Comparison of ENCODE assay signal across 1 cellular context in the genomic region with DNA sequence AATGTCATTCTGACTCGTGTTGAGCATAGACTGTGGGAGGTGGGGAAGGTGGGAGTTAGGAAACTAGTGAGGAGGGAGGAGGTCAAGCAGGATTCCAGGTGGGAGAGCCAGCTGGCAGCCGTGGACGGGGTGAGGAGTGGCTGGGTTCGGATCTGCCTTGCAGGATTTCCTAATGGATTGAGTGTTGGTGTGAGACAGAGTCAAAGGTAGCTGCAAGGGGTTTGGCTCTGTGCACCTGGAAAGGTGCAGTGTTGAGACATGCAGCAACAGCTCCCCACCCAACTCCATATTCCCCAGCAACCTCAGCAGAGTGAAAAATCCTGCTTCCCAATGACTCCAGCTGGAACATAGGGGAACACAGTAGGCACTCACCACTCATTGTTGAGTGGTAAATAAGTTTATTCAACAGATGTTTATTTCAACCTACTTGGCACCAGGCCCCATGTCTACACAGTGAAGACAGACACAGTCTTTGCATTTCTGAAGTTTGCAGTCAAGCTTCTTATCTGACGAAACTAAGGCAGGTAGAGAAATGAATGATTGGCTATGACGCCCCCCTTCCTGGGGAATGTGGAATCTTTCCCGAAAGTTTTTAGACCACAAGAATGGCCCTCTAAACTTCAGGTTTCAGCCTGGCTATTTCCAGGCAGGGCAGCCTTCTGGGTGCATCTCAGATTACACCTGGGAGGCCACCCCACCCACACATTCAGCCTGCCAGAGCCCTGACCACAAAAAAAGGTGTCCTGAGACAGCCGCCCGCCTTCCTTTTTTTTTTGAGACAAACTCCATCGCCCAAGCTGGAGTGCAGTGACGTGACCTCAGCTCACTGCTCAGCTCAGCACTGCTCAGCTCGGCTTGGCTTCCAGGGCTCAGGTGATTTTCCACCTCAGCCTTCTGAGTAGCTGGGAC.
A peak's percentile ranks its signal among the peaks of the same experiment; 100 is the strongest.
TF ChIP-seq lines count a peak whose summit lies in the region.

No MANE protein-coding gene starts in this region.

TF ChIP-seq in K562, 482 proteins besides CTCF, POLR2A, EP300 and RAD21:
- TF ChIP-seq, protein P1, sequence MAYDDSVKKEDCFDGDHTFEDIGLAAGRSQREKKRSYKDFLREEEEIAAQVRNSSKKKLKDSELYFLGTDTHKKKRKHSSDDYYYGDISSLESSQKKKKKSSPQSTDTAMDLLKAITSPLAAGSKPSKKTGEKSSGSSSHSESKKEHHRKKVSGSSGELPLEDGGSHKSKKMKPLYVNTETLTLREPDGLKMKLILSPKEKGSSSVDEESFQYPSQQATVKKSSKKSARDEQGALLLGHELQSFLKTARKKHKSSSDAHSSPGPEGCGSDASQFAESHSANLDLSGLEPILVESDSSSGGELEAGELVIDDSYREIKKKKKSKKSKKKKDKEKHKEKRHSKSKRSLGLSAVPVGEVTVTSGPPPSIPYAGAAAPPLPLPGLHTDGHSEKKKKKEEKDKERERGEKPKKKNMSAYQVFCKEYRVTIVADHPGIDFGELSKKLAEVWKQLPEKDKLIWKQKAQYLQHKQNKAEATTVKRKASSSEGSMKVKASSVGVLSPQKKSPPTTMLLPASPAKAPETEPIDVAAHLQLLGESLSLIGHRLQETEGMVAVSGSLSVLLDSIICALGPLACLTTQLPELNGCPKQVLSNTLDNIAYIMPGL (CRISPR knock-in tag; IDR thresholded peaks at IDR 0.05): no peak
- TF ChIP-seq, protein P2, sequence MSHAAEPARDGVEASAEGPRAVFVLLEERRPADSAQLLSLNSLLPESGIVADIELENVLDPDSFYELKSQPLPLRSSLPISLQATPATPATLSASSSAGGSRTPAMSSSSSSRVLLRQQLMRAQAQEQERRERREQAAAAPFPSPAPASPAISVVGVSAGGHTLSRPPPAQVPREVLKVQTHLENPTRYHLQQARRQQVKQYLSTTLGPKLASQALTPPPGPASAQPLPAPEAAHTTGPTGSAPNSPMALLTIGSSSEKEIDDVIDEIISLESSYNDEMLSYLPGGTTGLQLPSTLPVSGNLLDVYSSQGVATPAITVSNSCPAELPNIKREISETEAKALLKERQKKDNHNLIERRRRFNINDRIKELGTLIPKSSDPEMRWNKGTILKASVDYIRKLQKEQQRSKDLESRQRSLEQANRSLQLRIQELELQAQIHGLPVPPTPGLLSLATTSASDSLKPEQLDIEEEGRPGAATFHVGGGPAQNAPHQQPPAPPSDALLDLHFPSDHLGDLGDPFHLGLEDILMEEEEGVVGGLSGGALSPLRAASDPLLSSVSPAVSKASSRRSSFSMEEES (CRISPR knock-in tag; IDR thresholded peaks at IDR 0.05): no peak
- TF ChIP-seq ZNF384 (IDR thresholded peaks at IDR 0.05; ENCODE audit: low read depth, low read length) (0 out of 2 replicates have a peak, but pooled peaks have one; percentile 20), ESRRA (IDR thresholded peaks at IDR 0.05; ENCODE audit: borderline replicate concordance, low read depth) (peak; percentile 31; the same call in 1 of the 2 replicates), CREM (IDR thresholded peaks at IDR 0.05; ENCODE audit: low read depth) (peak; percentile 15; the same call in 1 of the 2 replicates), CTBP1 (IDR thresholded peaks at IDR 0.05; ENCODE audit: borderline replicate concordance) (peak; percentile 47; the same call in 1 of the 2 replicates), EGR1 (conservative IDR thresholded peaks at IDR 0.05) (peak; percentile 51), EWSR1 (IDR thresholded peaks at IDR 0.05; ENCODE audit: borderline replicate concordance, low read depth, partially characterized antibody) (no peak), THRAP3 (IDR thresholded peaks at IDR 0.05; ENCODE audit: borderline replicate concordance) (no peak), ARID1B (IDR thresholded peaks at IDR 0.05) (no peak), ZNF830 (CRISPR knock-in tag; IDR thresholded peaks at IDR 0.05) (no peak)
- TF ChIP-seq, protein P3, sequence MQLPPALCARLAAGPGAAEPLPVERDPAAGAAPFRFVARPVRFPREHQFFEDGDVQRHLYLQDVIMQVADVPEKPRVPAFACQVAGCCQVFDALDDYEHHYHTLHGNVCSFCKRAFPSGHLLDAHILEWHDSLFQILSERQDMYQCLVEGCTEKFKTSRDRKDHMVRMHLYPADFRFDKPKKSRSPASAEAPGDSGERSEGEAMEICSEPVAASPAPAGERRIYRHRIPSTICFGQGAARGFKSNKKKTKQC (CRISPR knock-in tag; IDR thresholded peaks at IDR 0.05): no peak
